27 cellular contexts compared by ENCODE assay signal in the genomic region with DNA sequence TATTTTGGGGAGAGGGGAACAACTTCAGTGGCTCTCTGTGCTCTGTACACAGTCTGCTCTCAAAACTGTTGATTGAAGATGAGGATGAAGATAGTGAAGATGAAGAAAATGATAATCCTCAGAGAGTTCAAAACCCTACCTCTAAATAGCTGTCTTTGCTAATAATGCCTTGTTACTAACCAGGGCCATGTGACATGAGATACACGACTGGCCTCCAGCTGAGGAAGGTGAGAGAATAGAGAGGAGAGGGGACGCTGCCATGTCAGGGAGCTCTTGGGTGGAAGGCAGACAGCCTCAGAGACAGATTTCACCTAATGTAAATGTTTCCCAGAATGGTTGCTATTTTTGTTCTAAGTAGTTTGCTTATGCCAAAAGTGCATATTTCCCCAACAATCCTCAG.
DNase-seq lines count a peak whose midpoint lies in the region; ATAC-seq and TF ChIP-seq lines count a peak whose summit lies in the region.
"Had no signal": no experiment of that assay in that cellular context is flagged by ENCODE, and none has a peak within 500 bp of the region (broad histone marks: within the 10 kb centered on the region; RNA-seq: fewer than 3 reads in every experiment).

No MANE protein-coding gene starts in this region.

- no peak overlapping the region for H3K4me3 ChIP-seq in AG10803 (ENCODE audit: low read length)
- H3K4me3 ChIP-seq: BLaER1, heart right ventricle, lung, mucosa of descending colon, pancreas had no signal

- no peak for ATAC-seq in HG02623 (IDR thresholded peaks at IDR 0.05; ENCODE audit: unreplicated experiment)
- no peak for ATAC-seq in HG02678 (IDR thresholded peaks at IDR 0.05; ENCODE audit: unreplicated experiment)
- ATAC-seq: activated T-cell treated with anti-CD3 and anti-CD28 coated beads, Interleukin-2, amount 50 U/mL, for 72 hours; heart right ventricle; mucosa of descending colon; Panc1; pancreas; right cardiac atrium had no signal

- TF ChIP-seq CTCF in AG10803 (conservative IDR thresholded peaks at IDR 0.05; ENCODE audit: low read length) = no peak

- DNase-seq in AG10803 (ENCODE audit: low read depth) = peak; percentile 1
- peak; percentile 55 for DNase-seq in DMS79 treated with DMSO at 0.1 percent for 48 hours (lab: John Stamatoyannopoulos, UW)
- peak; percentile 12 for DNase-seq in NCI-H345 treated with DMSO at 0.1 percent for 48 hours (lab: John Stamatoyannopoulos, UW; ENCODE audit: unreplicated experiment)
- peak; percentile 21 for DNase-seq in fibroblast of gingiva (ENCODE audit: low read depth)
- no peak for DNase-seq in stimulated activated CD4-positive, alpha-beta T cell treated with anti-CD3 and anti-CD28 coated beads, Interleukin-1b, Interleukin-23, amount 100 ng/mL, for 48 hours
- no peak for DNase-seq in A172 (ENCODE audit: low spot score)
- DNase-seq: activated B cell treated with CpG ODN at 0.5 μM for 24 hours; activated CD4-positive, alpha-beta T cell treated with anti-CD3 and anti-CD28 coated beads, Interleukin-2, amount 50 U/mL, for 1 hour; activated naive CD4-positive, alpha-beta T cell; activated T-cell treated with anti-CD3 and anti-CD28 coated beads, Interleukin-2, amount 50 U/mL, for 72 hours; effector CD8-positive, alpha-beta T cell; foreskin fibroblast; heart right ventricle; KBM-7; kidney glomerular epithelial cell; mucosa of descending colon; NCI-H510A; pancreas; right cardiac atrium; SHP77 treated with DMSO at 0.1 percent for 48 hours; stimulated activated CD4-positive, alpha-beta T cell treated with anti-CD3 and anti-CD28 coated beads, Interleukin-4, amount 100 ng/mL, for 1 hour; trophoblast cell had no signal

Comparison
In these comparisons a context has a peak if more than half of its experiments do, and no peak if none do; other contexts are left out.
1. DNase-seq: peak in AG10803 (single experiment), DMS79 treated with DMSO at 0.1 percent for 48 hours (single experiment), NCI-H345 treated with DMSO at 0.1 percent for 48 hours (single experiment) and fibroblast of gingiva (single experiment); none in stimulated activated CD4-positive, alpha-beta T cell treated with anti-CD3 and anti-CD28 coated beads, Interleukin-1b, Interleukin-23, amount 100 ng/mL, for 48 hours (single experiment) and A172 (single experiment).